In the genomic region with DNA sequence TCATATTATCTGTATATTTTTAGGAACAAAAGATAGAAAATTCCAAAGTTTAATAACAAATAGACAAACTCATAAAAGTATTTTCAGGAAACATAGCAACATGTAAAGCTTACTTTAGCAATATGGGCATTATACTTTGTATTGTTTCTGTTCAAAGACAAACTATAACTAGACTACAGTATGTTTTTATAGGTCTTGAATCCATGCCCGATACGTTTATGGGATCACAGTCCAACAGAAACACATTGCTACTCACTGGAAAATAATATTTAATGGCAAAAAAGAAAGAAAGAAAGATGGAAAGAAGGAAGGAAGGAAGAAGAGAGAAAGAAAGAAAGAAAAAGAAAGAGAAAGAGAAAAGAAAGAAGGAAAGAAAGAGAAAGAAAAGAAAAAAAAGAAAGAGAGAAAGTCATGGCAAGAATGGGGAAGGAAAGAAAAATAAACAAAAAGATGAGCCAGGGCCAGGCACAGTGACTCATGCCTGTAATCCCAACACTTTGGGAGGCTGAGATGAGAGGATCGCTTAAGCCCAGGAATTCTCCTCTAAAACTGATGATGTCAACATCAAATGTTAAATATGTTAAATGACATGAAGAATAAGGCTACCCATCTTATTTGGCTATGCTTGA, we compare ENCODE assay signal across 11 cellular contexts. TPM values are rescaled to one million over a fixed set of nuclear protein-coding genes. Genes with fewer than 3 reads are reported as not detected.
A peak's percentile ranks its signal among the peaks of the same experiment; 100 is the strongest.
DNase-seq lines count a peak whose midpoint lies in the region; ATAC-seq, FAIRE-seq and TF ChIP-seq lines count a peak whose summit lies in the region.
"Had no signal": no experiment of that assay in that cellular context is flagged by ENCODE, and none has a peak within 500 bp of the region (broad histone marks: within the 10 kb centered on the region; RNA-seq: fewer than 3 reads in every experiment).

No MANE protein-coding gene starts in this region.

- H3K4me1 ChIP-seq in pancreas = no peaks in the 10 kb centered on the region

- peak; percentile 73 for FAIRE-seq in pancreas (lab: Jason Lieb, UNC)
- FAIRE-seq: endometrium, GM18507 had no signal

- no peaks in the 10 kb centered on the region for H3K9me3 ChIP-seq in SK-N-MC (ENCODE audit: low read depth, low read length)
- H3K9me3 ChIP-seq in pancreas = no peaks in the 10 kb centered on the region
- no peaks in the 10 kb centered on the region for H3K9me3 ChIP-seq in WERI-Rb-1 (ENCODE audit: severe bottlenecking)

- 75 to 84% methylated on average over 3 of the region's 3 CpGs for WGBS in pancreas, 2 donors

- intact Hi-C loops in pancreas (cut with DNase I) = no loop called here

- TF ChIP-seq CTCF in epithelial cell of esophagus (IDR thresholded peaks at IDR 0.05; ENCODE audit: insufficient read depth, low read depth, low read length, missing control alignments) (no peak), pancreas (IDR thresholded peaks at IDR 0.05) (no peak), WERI-Rb-1 (IDR thresholded peaks at IDR 0.05; ENCODE audit: low read depth, low read length) (no peak)

- no peaks in the 10 kb centered on the region for H3K27me3 ChIP-seq in pancreas
- no peaks in the 10 kb centered on the region for H3K27me3 ChIP-seq in WERI-Rb-1 (ENCODE audit: insufficient read depth, low read depth, severe bottlenecking)

- DNase-seq in GM03348 (ENCODE audit: low spot score) (peak; percentile 11), SK-N-MC (ENCODE audit: low read depth, low spot score) (no peak), epithelial cell of esophagus (ENCODE audit: low read depth) (peak; percentile 37), pancreas (no peak), WERI-Rb-1 (no peak), SW480 (ENCODE audit: low spot score) (no peak)
- DNase-seq: activated naive CD4-positive, alpha-beta T cell treated with anti-CD3 and anti-CD28 coated beads, Interleukin-2, amount 10 ng/mL, durations not matched to agents 7 days and 5 days had no signal

- no peak overlapping the region for H3K9ac ChIP-seq in SK-N-MC (ENCODE audit: insufficient read length)

- H3K27ac ChIP-seq in SK-N-MC (peak overlapping the region; percentile 35; the same call in 1 of the 2 replicates), pancreas (no peak overlapping the region), WERI-Rb-1 (no peak overlapping the region)

- H3K4me3 ChIP-seq in SK-N-MC (no peak overlapping the region), epithelial cell of esophagus (ENCODE audit: low read length) (no peak overlapping the region), pancreas (no peak overlapping the region), WERI-Rb-1 (ENCODE audit: low read depth, low read length) (no peak overlapping the region)

- peaks cover 22% of the 10 kb centered on the region for H3K36me3 ChIP-seq in SK-N-MC (ENCODE audit: insufficient read depth, low read length)
- H3K36me3 ChIP-seq in pancreas = no peaks in the 10 kb centered on the region
- H3K36me3 ChIP-seq in WERI-Rb-1 = no peaks in the 10 kb centered on the region; the same call in 1 of the 2 replicates

- ATAC-seq in pancreas (peak in 1 of 4 donors; percentile 21), HG03025 (IDR thresholded peaks at IDR 0.05; ENCODE audit: low FRiP score, unreplicated experiment) (no peak), GM19351 (IDR thresholded peaks at IDR 0.05; ENCODE audit: unreplicated experiment) (no peak)

RNA-seq across cellular contexts. Expression of gene TM2D1, which starts 32.7 kb away (rescaled TPM):
- total RNA-seq in pancreas = 10 to 100 TPM; 10.6 to 20.5 (median 12.7) TPM
- polyA plus RNA-seq in pancreas = 10 to 100 TPM in 1 of 2 donors, 1 to 10 TPM in 1; 5.4 to 24.0 TPM

RNA-seq across cellular contexts. Expression of gene PATJ, which starts 50.0 kb away (rescaled TPM):
- 10 to 100 TPM; 22.6 to 45.4 (median 31.5) TPM for total RNA-seq in pancreas
- 10 to 100 TPM; 14.8 to 15.9 TPM for polyA plus RNA-seq in pancreas

Comparison
In these comparisons a context has a peak if more than half of its experiments do, and no peak if none do; other contexts are left out.
1. DNase-seq: peak in GM03348 (single experiment) and epithelial cell of esophagus (single experiment); none in SK-N-MC (single experiment), pancreas (0 of 6), WERI-Rb-1 (single experiment) and SW480 (single experiment).